ENCODE assay signal across 8 cellular contexts in genomic region chr11:67400251-67400941, GRCh38. TPM values are rescaled to one million over a fixed set of nuclear protein-coding genes. Genes with fewer than 3 reads are reported as not detected.
DNase-seq lines count a peak whose midpoint lies in the region; ATAC-seq and TF ChIP-seq lines count a peak whose summit lies in the region.

No MANE protein-coding gene starts in this region.

- H3K36me3 ChIP-seq in HUES48 (ENCODE audit: control insufficient read depth, insufficient read depth, low read length) (peaks cover 42% of the 10 kb centered on the region), iPS-18a (ENCODE audit: control insufficient read depth, low read depth, low read length) (peaks cover 24% of the 10 kb centered on the region), stomach (peaks cover 28 to 53% (median 47%) of the 10 kb centered on the region in 4 donors)

- no peak for DNase-seq in activated naive CD8-positive, alpha-beta T cell treated with anti-CD3 and anti-CD28 coated beads for 36 hours
- DNase-seq in stomach = no peak
- no peak for DNase-seq in hepatic stellate cell (ENCODE audit: low spot score)
- no peak for DNase-seq in foreskin keratinocyte
- DNase-seq in EL = no peak

- no peaks in the 10 kb centered on the region for H3K9me3 Mint-ChIP-seq in activated naive CD8-positive, alpha-beta T cell treated with anti-CD3 and anti-CD28 coated beads for 36 hours

- no peak for TF ChIP-seq EP300 in stomach (IDR thresholded peaks at IDR 0.05)

- peak overlapping the region; percentile 87 for H3K4me3 Mint-ChIP-seq in activated naive CD8-positive, alpha-beta T cell treated with anti-CD3 and anti-CD28 coated beads for 36 hours

- no peak overlapping the region for H3K27ac ChIP-seq in HUES48 (ENCODE audit: low read depth, low read length)
- H3K27ac ChIP-seq in iPS-18a (ENCODE audit: low read length) = no peak overlapping the region
- H3K27ac ChIP-seq in stomach = peak overlapping the region in 4 of 5 donors; percentile 92 to 98 (median 96)
- no peak overlapping the region for H3K27ac ChIP-seq in foreskin keratinocyte

- no peaks in the 10 kb centered on the region for H3K27me3 Mint-ChIP-seq in activated naive CD8-positive, alpha-beta T cell treated with anti-CD3 and anti-CD28 coated beads for 36 hours

- no peaks in the 10 kb centered on the region for H3K9me3 ChIP-seq in HUES48 (ENCODE audit: control insufficient read depth, insufficient read depth, low read length)
- no peaks in the 10 kb centered on the region for H3K9me3 ChIP-seq in iPS-18a (ENCODE audit: control insufficient read depth, low read depth, low read length)
- no peaks in the 10 kb centered on the region for H3K9me3 ChIP-seq in stomach

- no peak for TF ChIP-seq POLR2A in stomach (IDR thresholded peaks at IDR 0.05)

- peaks cover 45% of the 10 kb centered on the region for H3K4me1 Mint-ChIP-seq in activated naive CD8-positive, alpha-beta T cell treated with anti-CD3 and anti-CD28 coated beads for 36 hours

- 0 out of 2 replicates have a peak overlapping the region, but pooled peaks have one; percentile 71 for H3K9ac ChIP-seq in HUES48 (ENCODE audit: low read depth, low read length)
- peak overlapping the region; percentile 67 for H3K9ac ChIP-seq in iPS-18a (ENCODE audit: low read length)

- H3K4me3 ChIP-seq in HUES48 (ENCODE audit: low read depth, low read length) = peak overlapping the region; percentile 91
- H3K4me3 ChIP-seq in iPS-18a (ENCODE audit: low read length) = peak overlapping the region; percentile 71
- peak overlapping the region; percentile 77 to 98 (median 88) for H3K4me3 ChIP-seq in stomach

- H3K27ac Mint-ChIP-seq in activated naive CD8-positive, alpha-beta T cell treated with anti-CD3 and anti-CD28 coated beads for 36 hours = peak overlapping the region; percentile 84

- H3K4me1 ChIP-seq in HUES48 (ENCODE audit: control insufficient read depth, insufficient read depth, low read length) (peaks cover 9% of the 10 kb centered on the region; the same call in 1 of the 2 replicates), iPS-18a (ENCODE audit: control insufficient read depth, low read depth, low read length) (peaks cover 5% of the 10 kb centered on the region), stomach (peaks cover 31 to 65% (median 57%) of the 10 kb centered on the region in 4 donors), foreskin keratinocyte (no peaks in the 10 kb centered on the region)

- no peak for ATAC-seq in foreskin keratinocyte
- no peak for ATAC-seq in GM18867 (IDR thresholded peaks at IDR 0.05; ENCODE audit: unreplicated experiment)

- H3K36me3 Mint-ChIP-seq in activated naive CD8-positive, alpha-beta T cell treated with anti-CD3 and anti-CD28 coated beads for 36 hours = peaks cover 35% of the 10 kb centered on the region

- H3K27me3 ChIP-seq in HUES48 (ENCODE audit: control insufficient read depth, insufficient read depth, low read length) = no peaks in the 10 kb centered on the region
- no peaks in the 10 kb centered on the region for H3K27me3 ChIP-seq in iPS-18a (ENCODE audit: control insufficient read depth, insufficient read depth, low read length)
- H3K27me3 ChIP-seq in stomach = peaks cover 0 to 15% (median 0%) of the 10 kb centered on the region in 3 donors
- H3K27me3 ChIP-seq in foreskin keratinocyte = no peaks in the 10 kb centered on the region

- TF ChIP-seq CTCF in stomach (IDR thresholded peaks at IDR 0.05) (no peak), foreskin keratinocyte (conservative IDR thresholded peaks at IDR 0.05) (no peak)

- WGBS in stomach, 5 donors = 15 to 29% (median 24%) methylated on average over 18 to 23 of the region's 23 CpGs

- intact Hi-C loops in stomach (cut with DNase I; ENCODE audit: low total_unique reads) = no loop called here

RNA-seq across cellular contexts. Expression of gene PPP1CA, which starts 1.3 kb away (rescaled TPM):
- total RNA-seq in activated naive CD8-positive, alpha-beta T cell treated with anti-CD3 and anti-CD28 coated beads for 36 hours = 100 to 1,000 TPM; 262 to 269 TPM
- 100 to 1,000 TPM in 2 of 5 donors, 10 to 100 TPM in 3; 28.6 to 229 (median 97.9) TPM for total RNA-seq in stomach
- 100 to 1,000 TPM; 109 to 203 (median 153) TPM for polyA plus RNA-seq in stomach
- total RNA-seq in foreskin keratinocyte = 205 and 207 TPM in 2 replicates
- 235 and 239 TPM in 2 replicates for polyA plus RNA-seq in foreskin keratinocyte

RNA-seq across cellular contexts. Expression of gene TBC1D10C, which starts 3.5 kb away (rescaled TPM):
- 100 to 1,000 TPM; 117 to 121 TPM for total RNA-seq in activated naive CD8-positive, alpha-beta T cell treated with anti-CD3 and anti-CD28 coated beads for 36 hours
- total RNA-seq in stomach (10 to 100 TPM in 1 of 5 donors, 1 to 10 TPM in 3, under 1 TPM in 1; 0.29 to 12.0 (median 3.5) TPM), foreskin keratinocyte (not detected in 2 replicates)
- polyA plus RNA-seq in stomach (1 to 10 TPM; 2.8 to 6.1 (median 5.5) TPM), foreskin keratinocyte (not detected in 2 replicates)

RNA-seq across cellular contexts. Expression of gene RAD9A, which starts 8.6 kb away (rescaled TPM):
- 10 to 100 TPM; 31.2 to 33.7 TPM for total RNA-seq in activated naive CD8-positive, alpha-beta T cell treated with anti-CD3 and anti-CD28 coated beads for 36 hours
- total RNA-seq in stomach (10 to 100 TPM in 4 of 5 donors, 1 to 10 TPM in 1; 7.0 to 88.9 (median 29.5) TPM), foreskin keratinocyte (9.2 and 10.0 TPM in 2 replicates)
- polyA plus RNA-seq in stomach (10 to 100 TPM; 11.8 to 30.3 (median 17.0) TPM), foreskin keratinocyte (13.4 and 14.1 TPM in 2 replicates)

RNA-seq across cellular contexts. Expression of gene CARNS1, which starts 15.1 kb away (rescaled TPM):
- total RNA-seq in activated naive CD8-positive, alpha-beta T cell treated with anti-CD3 and anti-CD28 coated beads for 36 hours = 1 to 10 TPM; 3.1 to 3.7 TPM
- total RNA-seq in stomach (10 to 100 TPM in 3 of 5 donors, 1 to 10 TPM in 1, under 1 TPM in 1; 0.29 to 33.3 (median 15.4) TPM), foreskin keratinocyte (not detected in 2 replicates)
- polyA plus RNA-seq in stomach (1 to 10 TPM in 2 of 3 donors, under 1 TPM in 1; 0.88 to 3.4 (median 2.4) TPM), foreskin keratinocyte (0.01 TPM in 1 of 2 replicates, not detected in the other)

RNA-seq across cellular contexts. Expression of gene CLCF1, which starts 27.0 kb away (rescaled TPM):
- total RNA-seq in activated naive CD8-positive, alpha-beta T cell treated with anti-CD3 and anti-CD28 coated beads for 36 hours = under 1 TPM; 0.31 to 0.56 TPM
- 10 to 100 TPM in 3 of 5 donors, 1 to 10 TPM in 1, not detected in 1; 2.6 to 69.2 (median 17.8) TPM for total RNA-seq in stomach
- polyA plus RNA-seq in stomach = 1 to 10 TPM; 2.7 to 5.4 (median 3.2) TPM
- total RNA-seq in foreskin keratinocyte = 1.6 and 1.9 TPM in 2 replicates
- polyA plus RNA-seq in foreskin keratinocyte = 1.9 and 2.2 TPM in 2 replicates

Comparison
In these comparisons a context has a peak if more than half of its experiments do, and no peak if none do; other contexts are left out.
1. H3K27ac ChIP-seq: peak in stomach (4 of 5); none in HUES48 (single experiment), iPS-18a (single experiment) and foreskin keratinocyte (single experiment).
2. RNA of gene TBC1D10C, which starts 3.5 kb away (total RNA-seq): 117 to 121 TPM in activated naive CD8-positive, alpha-beta T cell treated with anti-CD3 and anti-CD28 coated beads for 36 hours; 0.29 to 12.0 TPM in stomach and not detected in foreskin keratinocyte; every median in the first group is over 4 times any median in the second.
3. Peak in every context shown above with its lines, with median percentiles within 50 percentile points of each other: H3K4me3 ChIP-seq.